ENCODE assay signal across 8 cellular contexts in the genomic region with DNA sequence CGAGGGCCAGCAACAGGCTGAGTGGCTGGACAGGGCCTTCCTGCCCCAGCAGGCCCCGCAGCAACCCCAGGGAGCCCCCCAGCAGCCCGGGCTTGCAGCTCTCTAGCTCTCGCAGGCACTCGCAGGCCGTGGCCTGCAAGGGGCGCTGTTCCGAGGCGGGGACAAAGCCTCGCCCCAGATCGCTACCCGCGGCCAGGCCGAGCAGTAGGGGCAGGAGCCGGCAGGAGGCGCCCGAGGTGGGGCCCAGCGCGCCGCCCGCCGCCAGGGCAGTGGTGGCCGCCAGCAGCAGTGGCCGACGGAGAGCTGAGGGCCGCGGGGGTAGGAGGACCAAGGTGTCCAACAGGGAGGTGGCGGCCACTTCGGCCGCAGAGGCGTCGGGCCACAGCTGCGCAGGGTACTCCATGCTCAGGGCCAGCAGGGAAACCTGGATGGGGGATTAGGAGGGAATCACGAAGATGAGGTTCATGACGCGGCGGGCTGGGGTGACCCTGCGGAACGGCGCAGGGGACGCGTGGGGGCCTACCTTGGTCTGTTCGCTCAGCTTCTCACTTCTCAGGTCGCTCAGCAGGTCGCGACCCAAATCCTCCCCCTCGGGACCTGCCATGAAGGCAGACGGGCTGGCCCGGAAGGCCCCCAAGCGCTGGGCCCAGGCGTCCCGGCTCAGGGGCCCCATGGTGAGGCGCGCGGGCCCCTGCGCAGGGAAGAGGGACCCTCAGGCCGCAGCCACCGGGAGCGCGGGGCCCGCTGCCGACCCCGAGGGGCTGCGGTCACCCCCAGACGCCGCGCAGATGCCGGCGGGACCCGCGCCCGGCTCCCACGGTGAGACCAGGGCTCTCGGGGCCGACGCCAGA. TPM values are rescaled to one million over a fixed set of nuclear protein-coding genes. Genes with fewer than 3 reads are reported as not detected.
DNase-seq lines count a peak whose midpoint lies in the region; ATAC-seq and TF ChIP-seq lines count a peak whose summit lies in the region.

No MANE protein-coding gene starts in this region.

- H3K27me3 Mint-ChIP-seq in T-cell: peaks cover 1% of the 10 kb centered on the region in 2 donors
- H3K27me3 Mint-ChIP-seq in progenitor cell of endocrine pancreas: peaks cover 18% of the 10 kb centered on the region

- peak; percentile 53 to 60 for TF ChIP-seq POLR2A in adrenal gland (IDR thresholded peaks at IDR 0.05)

- H3K36me3 ChIP-seq in DOHH2 (ENCODE audit: control insufficient read depth, low read length): peaks cover 38% of the 10 kb centered on the region
- peaks cover 0 to 18% of the 10 kb centered on the region in 2 donors for H3K36me3 ChIP-seq in adrenal gland (replicated peaks in 1 of 2)

- no peaks in the 10 kb centered on the region for H3F3A ChIP-seq in DOHH2 (ENCODE audit: control insufficient read depth, insufficient read depth)

- POLR2A ChIA-PET in T-cell (lab: Charles Lee): interaction anchor here in 1 of 2 donors (0.7 kb wide), 1 partner anchor 25 kb away, joined by 3 read pairs; no protein-coding TSS in a partner anchor

- DNase-seq in LNCaP clone FGC (ENCODE audit: low read depth): no peak
- DNase-seq in T-cell: peak; percentile 50 to 84 (median 72)
- peak; percentile 75 to 87 (median 80) for DNase-seq in adrenal gland
- peak; percentile 83 for DNase-seq in left cardiac atrium
- DNase-seq in progenitor cell of endocrine pancreas (ENCODE audit: low spot score, unreplicated experiment): peak; percentile 82
- peak; percentile 75 for DNase-seq in ureter (ENCODE audit: low spot score)

- 0 to 60% (median 4%) methylated on average over 1 to 76 of the region's 76 CpGs for WGBS in adrenal gland, 4 donors

- intact Hi-C loops in adrenal gland (cut with DNase I): loop anchor here (1.0 to 5.0 kb wide), 3 partner anchors 37 to 68 kb away; a partner anchor contains a TSS
- intact Hi-C loops in left cardiac atrium (cut with DNase I): loop anchor here in 1 of 2 donors (5.0 to 10.0 kb wide), 3 partner anchors 37 to 205 kb away; a partner anchor contains a TSS

- no peaks in the 10 kb centered on the region for H3K9me3 ChIP-seq in DOHH2 (ENCODE audit: control insufficient read depth, insufficient read depth, low read length)
- H3K9me3 ChIP-seq in adrenal gland (replicated peaks in 1 of 3): no peaks in the 10 kb centered on the region

- H3K27ac Mint-ChIP-seq in T-cell (peak overlapping the region in 1 of 2 donors; percentile 39), progenitor cell of endocrine pancreas (peak overlapping the region; percentile 95)

- H3K79me2 ChIP-seq in DOHH2 (ENCODE audit: control insufficient read depth, low read length): peaks cover 39% of the 10 kb centered on the region

- TF ChIP-seq CTCF in DOHH2 (IDR thresholded peaks at IDR 0.05; ENCODE audit: low read depth, low read length, poor library complexity, severe bottlenecking) (peak; percentile 99), LNCaP clone FGC (IDR thresholded peaks at IDR 0.05; ENCODE audit: control insufficient read depth, extremely low read depth, insufficient read depth) (peak; percentile 96), adrenal gland (IDR thresholded peaks at IDR 0.05) (peak; percentile 79 to 96 (median 87)), progenitor cell of endocrine pancreas (IDR thresholded peaks at IDR 0.05; ENCODE audit: unreplicated experiment) (peak; percentile 97)

- peaks cover 18% of the 10 kb centered on the region for H3K27me3 ChIP-seq in DOHH2 (ENCODE audit: control insufficient read depth, low read length)
- H3K27me3 ChIP-seq in adrenal gland: peaks cover 3% of the 10 kb centered on the region

- H3K27ac ChIP-seq in DOHH2 (ENCODE audit: low read depth, low read length): peak overlapping the region; percentile 44
- peak overlapping the region in 4 of 5 donors; percentile 64 to 75 (median 68) for H3K27ac ChIP-seq in adrenal gland

- H4K20me1 ChIP-seq in DOHH2 (ENCODE audit: control insufficient read depth, insufficient read depth, low read depth, low read length): peaks cover 12% of the 10 kb centered on the region

- H3K4me1 ChIP-seq in DOHH2 (ENCODE audit: control insufficient read depth, low read length): peaks cover 20% of the 10 kb centered on the region
- peaks cover 8 to 15% of the 10 kb centered on the region in 2 donors for H3K4me1 ChIP-seq in adrenal gland (replicated peaks in 1 of 2)

- H3K9me2 ChIP-seq in DOHH2 (replicated peaks; ENCODE audit: control insufficient read depth, low read length): no peaks in the 10 kb centered on the region

- H3K4me3 Mint-ChIP-seq in T-cell (peak overlapping the region; percentile 78 to 84 (median 83)), progenitor cell of endocrine pancreas (ENCODE audit: low read depth) (peak overlapping the region; percentile 88)

- H3K4me1 Mint-ChIP-seq in T-cell (peaks cover 9 to 20% (median 18%) of the 10 kb centered on the region in 3 donors), progenitor cell of endocrine pancreas (ENCODE audit: low read depth) (peaks cover 6% of the 10 kb centered on the region)

- H3K36me3 Mint-ChIP-seq in T-cell (no peaks in the 10 kb centered on the region), progenitor cell of endocrine pancreas (ENCODE audit: insufficient read depth) (no peaks in the 10 kb centered on the region)

- H3K4me3 ChIP-seq in DOHH2 (ENCODE audit: low read length): peak overlapping the region; percentile 84
- H3K4me3 ChIP-seq in LNCaP clone FGC (ENCODE audit: low read depth, low read length): peak overlapping the region; percentile 82
- H3K4me3 ChIP-seq in adrenal gland: peak overlapping the region; percentile 21 to 87 (median 73)

- ATAC-seq in GM21723 (IDR thresholded peaks at IDR 0.05; ENCODE audit: unreplicated experiment): peak; percentile 60
- peak; percentile 59 to 66 (median 65) for ATAC-seq in T-cell (replicated peaks in 1 of 4)
- ATAC-seq in left cardiac atrium: peak; percentile 83 to 89

- H3K4me2 ChIP-seq in DOHH2 (ENCODE audit: low read length): peak overlapping the region; percentile 90

- H3K9me3 Mint-ChIP-seq in T-cell (no peaks in the 10 kb centered on the region), progenitor cell of endocrine pancreas (ENCODE audit: low read depth) (no peaks in the 10 kb centered on the region)

- CTCF ChIA-PET in T-cell (lab: Charles Lee): interaction anchor here (0.7 to 2.1 kb wide), 14 partner anchors 10 to 209 kb away, joined by 3 to 13 read pairs (median 4); a partner anchor contains a TSS

RNA-seq across cellular contexts. Expression of a gene that starts 0.6 kb away (rescaled TPM):
- total RNA-seq in T-cell: 10 to 100 TPM; 17.7 to 31.6 (median 30.1) TPM
- 10 to 100 TPM; 13.5 to 30.8 (median 18.0) TPM for total RNA-seq in adrenal gland
- polyA plus RNA-seq in adrenal gland: 1 to 10 TPM; 1.9 to 8.2 (median 3.4) TPM
- 10 to 100 TPM in 1 of 2 donors, 1 to 10 TPM in 1; 9.2 to 15.0 TPM for total RNA-seq in left cardiac atrium
- 18.4 and 19.3 TPM in 2 replicates for total RNA-seq in progenitor cell of endocrine pancreas
- 13.5 TPM for total RNA-seq in ureter

RNA-seq across cellular contexts. Expression of a gene that starts 6.7 kb away (rescaled TPM):
- under 1 TPM in 2 of 5 donors, not detected in 3; 0.12 to 0.13 TPM for total RNA-seq in T-cell
- not detected for total RNA-seq in adrenal gland
- polyA plus RNA-seq in adrenal gland: under 1 TPM in 1 of 3 donors, not detected in 2; 0.07 TPM
- total RNA-seq in left cardiac atrium: not detected
- 12.4 and 12.7 TPM in 2 replicates for total RNA-seq in progenitor cell of endocrine pancreas
- 25.8 TPM for total RNA-seq in ureter

RNA-seq across cellular contexts. Expression of a gene that starts 53.6 kb away (rescaled TPM):
- total RNA-seq in T-cell: 1 to 10 TPM in 4 of 5 donors, under 1 TPM in 1; 0.26 to 1.4 (median 1.2) TPM
- 1 to 10 TPM in 1 of 8 donors, under 1 TPM in 4, not detected in 3; 0.25 to 1.2 (median 0.43) TPM for total RNA-seq in adrenal gland
- 1 to 10 TPM in 1 of 3 donors, under 1 TPM in 2; 0.11 to 1.1 (median 0.61) TPM for polyA plus RNA-seq in adrenal gland
- total RNA-seq in left cardiac atrium: not detected
- 3.6 and 4.6 TPM in 2 replicates for total RNA-seq in progenitor cell of endocrine pancreas
- 2.6 TPM for total RNA-seq in ureter

RNA-seq across cellular contexts. Expression of a gene that starts 59.5 kb away (rescaled TPM):
- total RNA-seq in T-cell (10 to 100 TPM; 35.8 to 77.4 (median 70.7) TPM), adrenal gland (100 to 1,000 TPM in 6 of 8 donors, 10 to 100 TPM in 2; 69.7 to 170 (median 117) TPM), left cardiac atrium (10 to 100 TPM; 61.1 to 64.7 TPM), progenitor cell of endocrine pancreas (38.5 and 44.0 TPM in 2 replicates), ureter (29.8 TPM)
- 100 to 1,000 TPM in 1 of 3 donors, 10 to 100 TPM in 2; 13.5 to 109 (median 79.5) TPM for polyA plus RNA-seq in adrenal gland

Comparison
In these comparisons a context has a peak if more than half of its experiments do, and no peak if none do; other contexts are left out.
1. RNA of a gene that starts 6.7 kb away (total RNA-seq): 25.8 TPM in ureter (single experiment) and 12.4 to 12.7 TPM in progenitor cell of endocrine pancreas; 0.12 to 0.13 TPM in T-cell, not detected in adrenal gland and not detected in left cardiac atrium; every median in the first group is over 10 times any median in the second.
2. Peak in every context shown above with its lines, with median percentiles within 50 percentile points of each other: H3K4me3 ChIP-seq, CTCF ChIP-seq and ATAC-seq.